8 cellular contexts compared by ENCODE assay signal in genomic region chr16:84062734-84063640, GRCh38. TPM values are rescaled to one million over a fixed set of nuclear protein-coding genes. Genes with fewer than 3 reads are reported as not detected.
DNase-seq lines count a peak whose midpoint lies in the region; ATAC-seq and TF ChIP-seq lines count a peak whose summit lies in the region.

No MANE protein-coding gene starts in this region.

- H3K36me3 ChIP-seq in neuronal stem cell (replicated peaks in 1 of 2; ENCODE audit: control insufficient read depth in 2 of 2, insufficient read depth in 2 of 2, low read length in 2 of 2) (peaks cover 36 to 93% of the 10 kb centered on the region in 2 donors), suprapubic skin (peaks cover 93% of the 10 kb centered on the region)

- no peaks in the 10 kb centered on the region for H3K79me1 ChIP-seq in neuronal stem cell (ENCODE audit: low read depth, low read length)

- H3K23ac ChIP-seq in neuronal stem cell (ENCODE audit: low read depth, low read length, poor library complexity), result no peak overlapping the region

- no peak for TF ChIP-seq POLR2A in suprapubic skin (IDR thresholded peaks at IDR 0.05)

- TF ChIP-seq CTCF in RWPE1 (conservative IDR thresholded peaks at IDR 0.05; ENCODE audit: low read depth) (peak; percentile 84), suprapubic skin (IDR thresholded peaks at IDR 0.05) (peak; percentile 67 to 81)

- ATAC-seq in GM21360 (IDR thresholded peaks at IDR 0.05; ENCODE audit: unreplicated experiment), result no peak

- no peak overlapping the region for H2BK5ac ChIP-seq in neuronal stem cell (ENCODE audit: low read length)

- H3K18ac ChIP-seq in neuronal stem cell (ENCODE audit: low read length), result no peak overlapping the region

- H3K27ac ChIP-seq in RWPE1 (0 out of 2 replicates have a peak overlapping the region, but pooled peaks have one; percentile 3), neuronal stem cell (replicated peaks; ENCODE audit: low read length) (no peak overlapping the region), suprapubic skin (no peak overlapping the region)

- H3K14ac ChIP-seq in neuronal stem cell (ENCODE audit: low read length), result no peak overlapping the region

- 100% methylated on average over 1 of the region's 25 CpGs; no CpG with 5 or more reads in 1 of the 2 donors for WGBS in neuronal stem cell (ENCODE audit: extremely low coverage in 2 of 2, insufficient read length in 2 of 2, insufficient replicate concordance in 1 of 2), 2 donors
- 56% methylated on average over 25 of the region's 25 CpGs for WGBS in suprapubic skin

- no peak overlapping the region for H2BK120ac ChIP-seq in neuronal stem cell (ENCODE audit: low read depth, low read length)

- H3K4me1 ChIP-seq in neuronal stem cell (ENCODE audit: control insufficient read depth in 2 of 2, insufficient read depth in 1 of 2, low read depth in 1 of 2, low read length in 2 of 2) (peaks cover 4 to 6% of the 10 kb centered on the region in 2 donors), suprapubic skin (no peaks in the 10 kb centered on the region)

- H4K91ac ChIP-seq in neuronal stem cell (ENCODE audit: low read depth, low read length, poor library complexity), result no peak overlapping the region

- no peak overlapping the region for H3K9ac ChIP-seq in neuronal stem cell (ENCODE audit: low read depth, low read length, poor library complexity)

- H2AK5ac ChIP-seq in neuronal stem cell (ENCODE audit: low read depth, low read length), result no peak overlapping the region

- no peak overlapping the region for H2BK15ac ChIP-seq in neuronal stem cell (ENCODE audit: low read length)

- no peak overlapping the region for H4K8ac ChIP-seq in neuronal stem cell (ENCODE audit: low read depth, low read length)

- H3K4ac ChIP-seq in neuronal stem cell (ENCODE audit: low read length), result no peak overlapping the region

- DNase-seq in COLO668 (lab: John Stamatoyannopoulos, UW; ENCODE audit: unreplicated experiment), result peak; percentile 64
- peak; percentile 38 for DNase-seq in HS-27A (ENCODE audit: low read depth)
- DNase-seq in RWPE1 (ENCODE audit: low spot score), result peak; percentile 60
- DNase-seq in activated T-helper 9 cell treated with anti-CD3 and anti-CD28 coated beads, Interleukin-2, amount 50 U/mL, for 16 hours (ENCODE audit: low read depth), result peak; percentile 43
- DNase-seq in fibroblast of the conjunctiva (ENCODE audit: low read depth), result peak; percentile 63
- DNase-seq in neuronal stem cell (ENCODE audit: low spot score), result peak; percentile 86
- peak in 1 of 2 donors; percentile 82 for DNase-seq in suprapubic skin (ENCODE audit: low spot score in 2 of 2)

- H3K9me3 ChIP-seq in neuronal stem cell (replicated peaks in 1 of 2; ENCODE audit: control insufficient read depth in 2 of 2, insufficient read depth in 1 of 2, low read depth in 1 of 2, low read length in 2 of 2), result no peaks in the 10 kb centered on the region
- no peaks in the 10 kb centered on the region for H3K9me3 ChIP-seq in suprapubic skin

- H2BK12ac ChIP-seq in neuronal stem cell (ENCODE audit: low read length), result no peak overlapping the region

- H3K27me3 ChIP-seq in neuronal stem cell (ENCODE audit: control insufficient read depth in 3 of 3, insufficient read depth in 3 of 3, low read depth in 1 of 3, low read length in 3 of 3) (no peaks in the 10 kb centered on the region), suprapubic skin (no peaks in the 10 kb centered on the region)

- no peak overlapping the region for H3K4me2 ChIP-seq in neuronal stem cell (ENCODE audit: insufficient read depth, low read length, poor library complexity, severe bottlenecking)

- TF ChIP-seq EP300 in suprapubic skin (IDR thresholded peaks at IDR 0.05), result no peak

- POLR2A ChIA-PET in RWPE1 (lab: Yijun Ruan, JAX; ENCODE audit: low non-redundant PET), result no interaction called here

- H3K4me3 ChIP-seq in neuronal stem cell (ENCODE audit: low read length in 2 of 2), result no peak overlapping the region
- H3K4me3 ChIP-seq in suprapubic skin, result no peak overlapping the region

- H2AFZ ChIP-seq in neuronal stem cell (ENCODE audit: low read length), result no peak overlapping the region

- CTCF ChIA-PET in RWPE1 (lab: Yijun Ruan, JAX), result interaction anchor here (0.6 to 1.1 kb wide), 13 partner anchors 9 to 109 kb away, joined by 3 to 10 read pairs (median 3); no protein-coding TSS in a partner anchor

RNA-seq across cellular contexts. Expression of gene SLC38A8, which starts 20.4 kb away (rescaled TPM):
- polyA plus RNA-seq in neuronal stem cell (2013, experiment 1 of 2), result 0.32 TPM
- 0.18 TPM for polyA plus RNA-seq in neuronal stem cell (2013, experiment 2 of 2)
- not detected for total RNA-seq in suprapubic skin

RNA-seq across cellular contexts. Expression of gene MBTPS1, which starts 53.8 kb away (rescaled TPM):
- 59.6 TPM for polyA plus RNA-seq in neuronal stem cell (2013, experiment 1 of 2)
- 60.5 TPM for polyA plus RNA-seq in neuronal stem cell (2013, experiment 2 of 2)
- total RNA-seq in suprapubic skin, result 100 to 1,000 TPM in 1 of 4 donors, 10 to 100 TPM in 3; 70.0 to 116 (median 86.5) TPM
